ENCODE assay signal across 2 cellular contexts in the genomic region with DNA sequence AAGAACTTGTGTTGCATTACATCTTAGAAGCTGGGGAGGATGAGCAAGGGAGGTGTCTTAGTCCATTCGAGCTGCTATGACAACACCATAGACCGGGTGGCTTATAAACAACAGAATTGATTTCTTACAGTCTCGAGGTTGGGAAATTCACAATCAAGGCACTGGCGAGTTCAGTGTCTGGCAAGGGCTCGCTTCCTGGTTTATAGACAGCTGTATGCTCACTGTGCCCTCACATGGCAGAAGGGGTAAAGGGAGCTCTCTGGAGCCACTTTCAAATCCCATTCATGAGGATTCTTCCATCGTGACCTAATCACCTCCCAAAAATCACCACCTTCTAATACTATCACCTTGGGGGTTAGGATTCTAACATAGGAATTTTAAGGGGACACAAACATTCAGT.
TF ChIP-seq lines count a peak whose summit lies in the region.

No MANE protein-coding gene starts in this region.

TF ChIP-seq in SK-N-SH, 30 proteins besides CTCF, POLR2A, EP300 and RAD21:
- TF ChIP-seq, protein P1, sequence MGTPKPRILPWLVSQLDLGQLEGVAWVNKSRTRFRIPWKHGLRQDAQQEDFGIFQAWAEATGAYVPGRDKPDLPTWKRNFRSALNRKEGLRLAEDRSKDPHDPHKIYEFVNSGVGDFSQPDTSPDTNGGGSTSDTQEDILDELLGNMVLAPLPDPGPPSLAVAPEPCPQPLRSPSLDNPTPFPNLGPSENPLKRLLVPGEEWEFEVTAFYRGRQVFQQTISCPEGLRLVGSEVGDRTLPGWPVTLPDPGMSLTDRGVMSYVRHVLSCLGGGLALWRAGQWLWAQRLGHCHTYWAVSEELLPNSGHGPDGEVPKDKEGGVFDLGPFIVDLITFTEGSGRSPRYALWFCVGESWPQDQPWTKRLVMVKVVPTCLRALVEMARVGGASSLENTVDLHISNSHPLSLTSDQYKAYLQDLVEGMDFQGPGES (IDR thresholded peaks at IDR 0.05; ENCODE audit: low read depth, low read length) = no peak
- TF ChIP-seq RCOR1 (IDR thresholded peaks at IDR 0.05; ENCODE audit: low read length) (no peak), ELF1 (IDR thresholded peaks at IDR 0.05) (no peak), TEAD4 (IDR thresholded peaks at IDR 0.05; ENCODE audit: borderline replicate concordance, insufficient read depth) (no peak), MXI1 (IDR thresholded peaks at IDR 0.05; ENCODE audit: low read depth, low read length) (no peak), NFIC (IDR thresholded peaks at IDR 0.05; ENCODE audit: borderline replicate concordance) (no peak), JUND (IDR thresholded peaks at IDR 0.05) (no peak), YY1 (IDR thresholded peaks at IDR 0.05; ENCODE audit: low read depth) (no peak)
- TF ChIP-seq, protein P2, sequence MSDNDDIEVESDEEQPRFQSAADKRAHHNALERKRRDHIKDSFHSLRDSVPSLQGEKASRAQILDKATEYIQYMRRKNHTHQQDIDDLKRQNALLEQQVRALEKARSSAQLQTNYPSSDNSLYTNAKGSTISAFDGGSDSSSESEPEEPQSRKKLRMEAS (IDR thresholded peaks at IDR 0.05; ENCODE audit: low read depth) = no peak
- TF ChIP-seq, protein P3, sequence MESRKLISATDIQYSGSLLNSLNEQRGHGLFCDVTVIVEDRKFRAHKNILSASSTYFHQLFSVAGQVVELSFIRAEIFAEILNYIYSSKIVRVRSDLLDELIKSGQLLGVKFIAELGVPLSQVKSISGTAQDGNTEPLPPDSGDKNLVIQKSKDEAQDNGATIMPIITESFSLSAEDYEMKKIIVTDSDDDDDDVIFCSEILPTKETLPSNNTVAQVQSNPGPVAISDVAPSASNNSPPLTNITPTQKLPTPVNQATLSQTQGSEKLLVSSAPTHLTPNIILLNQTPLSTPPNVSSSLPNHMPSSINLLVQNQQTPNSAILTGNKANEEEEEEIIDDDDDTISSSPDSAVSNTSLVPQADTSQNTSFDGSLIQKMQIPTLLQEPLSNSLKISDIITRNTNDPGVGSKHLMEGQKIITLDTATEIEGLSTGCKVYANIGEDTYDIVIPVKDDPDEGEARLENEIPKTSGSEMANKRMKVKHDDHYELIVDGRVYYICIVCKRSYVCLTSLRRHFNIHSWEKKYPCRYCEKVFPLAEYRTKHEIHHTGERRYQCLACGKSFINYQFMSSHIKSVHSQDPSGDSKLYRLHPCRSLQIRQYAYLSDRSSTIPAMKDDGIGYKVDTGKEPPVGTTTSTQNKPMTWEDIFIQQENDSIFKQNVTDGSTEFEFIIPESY (IDR thresholded peaks at IDR 0.05; ENCODE audit: borderline replicate concordance, low read depth) = no peak

TF ChIP-seq in SK-N-SH treated with all-trans-retinoic acid at 6 μM for 48 hours, 23 proteins besides CTCF, POLR2A, EP300 and RAD21:
- no peak for TF ChIP-seq BACH2 (CRISPR knock-in tag; IDR thresholded peaks at IDR 0.05; ENCODE audit: borderline replicate concordance)
- TF ChIP-seq ZNF70 (CRISPR knock-in tag; IDR thresholded peaks at IDR 0.05) = no peak
- TF ChIP-seq ESRRG (CRISPR knock-in tag; IDR thresholded peaks at IDR 0.05) = no peak
- TF ChIP-seq, protein P4, sequence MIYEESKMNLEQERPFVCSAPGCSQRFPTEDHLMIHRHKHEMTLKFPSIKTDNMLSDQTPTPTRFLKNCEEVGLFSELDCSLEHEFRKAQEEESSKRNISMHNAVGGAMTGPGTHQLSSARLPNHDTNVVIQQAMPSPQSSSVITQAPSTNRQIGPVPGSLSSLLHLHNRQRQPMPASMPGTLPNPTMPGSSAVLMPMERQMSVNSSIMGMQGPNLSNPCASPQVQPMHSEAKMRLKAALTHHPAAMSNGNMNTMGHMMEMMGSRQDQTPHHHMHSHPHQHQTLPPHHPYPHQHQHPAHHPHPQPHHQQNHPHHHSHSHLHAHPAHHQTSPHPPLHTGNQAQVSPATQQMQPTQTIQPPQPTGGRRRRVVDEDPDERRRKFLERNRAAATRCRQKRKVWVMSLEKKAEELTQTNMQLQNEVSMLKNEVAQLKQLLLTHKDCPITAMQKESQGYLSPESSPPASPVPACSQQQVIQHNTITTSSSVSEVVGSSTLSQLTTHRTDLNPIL (CRISPR knock-in tag; IDR thresholded peaks at IDR 0.05; ENCODE audit: low read depth) = no peak
- no peak for TF ChIP-seq ZNF565 (CRISPR knock-in tag; conservative IDR thresholded peaks at IDR 0.05; ENCODE audit: low read depth)
- no peak for TF ChIP-seq CSDC2 (CRISPR knock-in tag; IDR thresholded peaks at IDR 0.05)
- no peak for TF ChIP-seq PPARA (CRISPR knock-in tag; IDR thresholded peaks at IDR 0.05; ENCODE audit: borderline replicate concordance)
- no peak for TF ChIP-seq TCF4 (CRISPR knock-in tag; IDR thresholded peaks at IDR 0.05; ENCODE audit: borderline replicate concordance)
- no peak for TF ChIP-seq GLIS3 (CRISPR knock-in tag; IDR thresholded peaks at IDR 0.05)
- TF ChIP-seq, protein P5, sequence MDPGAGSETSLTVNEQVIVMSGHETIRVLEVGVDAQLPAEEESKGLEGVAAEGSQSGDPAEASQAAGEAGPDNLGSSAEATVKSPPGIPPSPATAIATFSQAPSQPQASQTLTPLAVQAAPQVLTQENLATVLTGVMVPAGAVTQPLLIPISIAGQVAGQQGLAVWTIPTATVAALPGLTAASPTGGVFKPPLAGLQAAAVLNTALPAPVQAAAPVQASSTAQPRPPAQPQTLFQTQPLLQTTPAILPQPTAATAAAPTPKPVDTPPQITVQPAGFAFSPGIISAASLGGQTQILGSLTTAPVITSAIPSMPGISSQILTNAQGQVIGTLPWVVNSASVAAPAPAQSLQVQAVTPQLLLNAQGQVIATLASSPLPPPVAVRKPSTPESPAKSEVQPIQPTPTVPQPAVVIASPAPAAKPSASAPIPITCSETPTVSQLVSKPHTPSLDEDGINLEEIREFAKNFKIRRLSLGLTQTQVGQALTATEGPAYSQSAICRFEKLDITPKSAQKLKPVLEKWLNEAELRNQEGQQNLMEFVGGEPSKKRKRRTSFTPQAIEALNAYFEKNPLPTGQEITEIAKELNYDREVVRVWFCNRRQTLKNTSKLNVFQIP (CRISPR knock-in tag; IDR thresholded peaks at IDR 0.05; ENCODE audit: borderline replicate concordance, low read depth) = no peak
- TF ChIP-seq ISL1 (CRISPR knock-in tag; IDR thresholded peaks at IDR 0.05) = no peak
- no peak for TF ChIP-seq RARB (CRISPR knock-in tag; IDR thresholded peaks at IDR 0.05)
- TF ChIP-seq ZFP3 (CRISPR knock-in tag; IDR thresholded peaks at IDR 0.05) = no peak
- TF ChIP-seq ARNTL (CRISPR knock-in tag; IDR thresholded peaks at IDR 0.05; ENCODE audit: borderline replicate concordance, low read depth) = no peak
- no peak for TF ChIP-seq TOX (CRISPR knock-in tag; IDR thresholded peaks at IDR 0.05; ENCODE audit: borderline replicate concordance)
